Comparison of ENCODE assay signal across 9 cellular contexts in the genomic region with DNA sequence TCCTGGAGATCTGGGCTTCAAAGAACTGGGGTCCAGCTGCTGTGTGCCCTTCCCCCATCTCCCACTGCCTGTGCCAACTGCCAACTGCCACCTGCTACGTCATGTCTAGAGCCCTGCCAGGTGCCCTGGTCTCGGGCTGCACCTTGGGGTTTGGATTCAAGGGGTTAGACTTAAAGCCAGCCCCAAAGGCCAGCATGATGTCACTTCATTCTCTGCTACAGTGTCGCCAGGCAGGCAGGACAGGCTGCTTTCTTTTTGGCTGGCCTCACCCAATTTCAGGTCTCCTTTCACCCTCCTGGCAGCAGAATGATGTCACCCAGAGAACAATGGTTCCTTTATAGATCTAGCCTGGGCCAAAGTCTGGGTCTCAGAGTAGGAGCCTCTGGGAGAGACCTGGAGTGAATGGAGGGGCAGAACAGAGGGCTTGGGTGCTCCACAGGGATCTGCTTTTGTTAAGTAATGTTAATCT.
DNase-seq lines count a peak whose midpoint lies in the region; ATAC-seq and TF ChIP-seq lines count a peak whose summit lies in the region.
"Had no signal": no experiment of that assay in that cellular context is flagged by ENCODE, and none has a peak within 500 bp of the region (broad histone marks: within the 10 kb centered on the region; RNA-seq: fewer than 3 reads in every experiment).

No MANE protein-coding gene starts in this region.

- ATAC-seq in DND-41 (ENCODE audit: insufficient read depth, low read depth) = no peak

- no peak overlapping the region for H3K9ac ChIP-seq in DND-41 (ENCODE audit: low read depth, low read length)
- H3K9ac ChIP-seq in neuronal stem cell (ENCODE audit: low read depth, low read length, poor library complexity) = no peak overlapping the region

- no peaks in the 10 kb centered on the region for H3K4me1 Mint-ChIP-seq in activated naive CD4-positive, alpha-beta T cell treated with anti-CD3 and anti-CD28 coated beads for 36 hours (ENCODE audit: low read depth)
- no peaks in the 10 kb centered on the region for H3K4me1 Mint-ChIP-seq in T-helper 2 cell treated with Interferon-gamma antibody and Interleukin-4, amounts not matched to agents 5 μg/mL and 100 μg/mL, for 36 hours (ENCODE audit: low read depth)

- H3K36me3 ChIP-seq in DND-41 (ENCODE audit: insufficient read depth, low read length) (no peaks in the 10 kb centered on the region), esophagus muscularis mucosa (peaks cover 0 to 12% (median 0%) of the 10 kb centered on the region in 4 donors), neuronal stem cell (replicated peaks in 1 of 2; ENCODE audit: control insufficient read depth in 2 of 2, insufficient read depth in 2 of 2, low read length in 2 of 2) (peaks cover 0 to 2% of the 10 kb centered on the region in 2 donors), MG63 (no peaks in the 10 kb centered on the region)

- TF ChIP-seq CTCF in DND-41 (IDR thresholded peaks at IDR 0.05; ENCODE audit: borderline replicate concordance, extremely low read depth, low read length, poor library complexity, severe bottlenecking) (no peak), esophagus muscularis mucosa (IDR thresholded peaks at IDR 0.05) (no peak)

- no peak overlapping the region for H3K27ac ChIP-seq in DND-41 (ENCODE audit: low read length)
- peak overlapping the region in 3 of 4 donors; percentile 61 to 74 (median 67) for H3K27ac ChIP-seq in esophagus muscularis mucosa (replicated peaks in 1 of 4)
- peak overlapping the region; percentile 70 for H3K27ac ChIP-seq in neuronal stem cell (replicated peaks; ENCODE audit: low read length)

- WGBS in esophagus muscularis mucosa = 80% methylated on average over 1 of the region's 3 CpGs
- no CpG with 5 or more reads among the region's 3 CpGs for WGBS in neuronal stem cell (ENCODE audit: extremely low coverage in 2 of 2, insufficient read length in 2 of 2, insufficient replicate concordance in 1 of 2), 2 donors

- H3K4me1 ChIP-seq in DND-41 (ENCODE audit: insufficient read depth, low read length) (no peaks in the 10 kb centered on the region), esophagus muscularis mucosa (peaks cover 12 to 34% (median 23%) of the 10 kb centered on the region in 4 donors), neuronal stem cell (ENCODE audit: control insufficient read depth in 2 of 2, insufficient read depth in 1 of 2, low read depth in 1 of 2, low read length in 2 of 2) (peaks cover 13 to 15% of the 10 kb centered on the region in 2 donors)

- no peak overlapping the region for H3K4me3 ChIP-seq in DND-41 (ENCODE audit: low read depth in 1 of 2, low read length in 2 of 2)
- H3K4me3 ChIP-seq in esophagus muscularis mucosa = no peak overlapping the region
- no peak overlapping the region for H3K4me3 ChIP-seq in neuronal stem cell (ENCODE audit: low read length in 2 of 2)
- no peak overlapping the region for H3K4me3 ChIP-seq in MG63

- no peak overlapping the region for H2BK120ac ChIP-seq in neuronal stem cell (ENCODE audit: low read depth, low read length)

- H4K8ac ChIP-seq in neuronal stem cell (ENCODE audit: low read depth, low read length) = no peak overlapping the region

- H4K91ac ChIP-seq in neuronal stem cell (ENCODE audit: low read depth, low read length, poor library complexity) = no peak overlapping the region

- H2AK5ac ChIP-seq in neuronal stem cell (ENCODE audit: low read depth, low read length) = peak overlapping the region; percentile 31

- H3K4me2 ChIP-seq in DND-41 (ENCODE audit: insufficient read depth, low read length) (no peak overlapping the region), neuronal stem cell (ENCODE audit: insufficient read depth, low read length, poor library complexity, severe bottlenecking) (no peak overlapping the region)

- TF ChIP-seq POLR2A in esophagus muscularis mucosa (IDR thresholded peaks at IDR 0.05; ENCODE audit: low read depth) = no peak

- H3K4ac ChIP-seq in neuronal stem cell (ENCODE audit: low read length) = no peak overlapping the region

- no peaks in the 10 kb centered on the region for H3K9me3 Mint-ChIP-seq in activated naive CD4-positive, alpha-beta T cell treated with anti-CD3 and anti-CD28 coated beads for 36 hours
- no peaks in the 10 kb centered on the region for H3K9me3 Mint-ChIP-seq in T-helper 2 cell treated with Interferon-gamma antibody and Interleukin-4, amounts not matched to agents 5 μg/mL and 100 μg/mL, for 36 hours
- H3K9me3 Mint-ChIP-seq: natural killer cell treated with Interleukin-12 subunit alpha and Interleukin-12 subunit beta and Interleukin-15 and Interleukin-18, amount 100 ng/mL, for 72 hours had no signal

- peaks cover 3% of the 10 kb centered on the region for H3K36me3 Mint-ChIP-seq in activated naive CD4-positive, alpha-beta T cell treated with anti-CD3 and anti-CD28 coated beads for 36 hours (ENCODE audit: low read depth)
- H3K36me3 Mint-ChIP-seq in T-helper 2 cell treated with Interferon-gamma antibody and Interleukin-4, amounts not matched to agents 5 μg/mL and 100 μg/mL, for 36 hours (ENCODE audit: low read depth) = peaks cover 7% of the 10 kb centered on the region
- H3K36me3 Mint-ChIP-seq: natural killer cell treated with Interleukin-12 subunit alpha and Interleukin-12 subunit beta and Interleukin-15 and Interleukin-18, amount 100 ng/mL, for 72 hours had no signal

- H3K79me2 ChIP-seq in DND-41 (ENCODE audit: insufficient read depth, low read length) = no peaks in the 10 kb centered on the region

- H2AFZ ChIP-seq in DND-41 (ENCODE audit: low read depth, low read length) (no peak overlapping the region), neuronal stem cell (ENCODE audit: low read length) (no peak overlapping the region)

- peak overlapping the region; percentile 89 for H3K18ac ChIP-seq in neuronal stem cell (ENCODE audit: low read length)

- H3K9me3 ChIP-seq in DND-41 (ENCODE audit: insufficient read depth, low read length, severe bottlenecking) = no peaks in the 10 kb centered on the region
- no peaks in the 10 kb centered on the region for H3K9me3 ChIP-seq in esophagus muscularis mucosa
- peaks cover 8 to 9% of the 10 kb centered on the region in 2 donors for H3K9me3 ChIP-seq in neuronal stem cell (replicated peaks in 1 of 2; ENCODE audit: control insufficient read depth in 2 of 2, insufficient read depth in 1 of 2, low read depth in 1 of 2, low read length in 2 of 2)
- no peaks in the 10 kb centered on the region for H3K9me3 ChIP-seq in MG63

- no peak overlapping the region for H3K14ac ChIP-seq in neuronal stem cell (ENCODE audit: low read length)

- no peak overlapping the region for H2BK15ac ChIP-seq in neuronal stem cell (ENCODE audit: low read length)

- H3K27me3 Mint-ChIP-seq in activated naive CD4-positive, alpha-beta T cell treated with anti-CD3 and anti-CD28 coated beads for 36 hours (ENCODE audit: low read depth) = no peaks in the 10 kb centered on the region
- no peaks in the 10 kb centered on the region for H3K27me3 Mint-ChIP-seq in T-helper 2 cell treated with Interferon-gamma antibody and Interleukin-4, amounts not matched to agents 5 μg/mL and 100 μg/mL, for 36 hours (ENCODE audit: low read depth)

- peaks cover 5% of the 10 kb centered on the region for H3K79me1 ChIP-seq in neuronal stem cell (ENCODE audit: low read depth, low read length)

- peak overlapping the region; percentile 78 for H2BK5ac ChIP-seq in neuronal stem cell (ENCODE audit: low read length)

- intact Hi-C loops in esophagus muscularis mucosa (cut with DNase I) = no loop called here
- intact Hi-C loops in activated naive CD4-positive, alpha-beta T cell treated with anti-CD3 and anti-CD28 coated beads for 36 hours (cut with micrococcal nuclease) = no loop called here

- CTCF ChIA-PET in activated naive CD4-positive, alpha-beta T cell treated with anti-CD3 and anti-CD28 coated beads for 36 hours (lab: Charles Lee) = no interaction called here

- no peak overlapping the region for H3K27ac Mint-ChIP-seq in activated naive CD4-positive, alpha-beta T cell treated with anti-CD3 and anti-CD28 coated beads for 36 hours
- H3K27ac Mint-ChIP-seq in T-helper 2 cell treated with Interferon-gamma antibody and Interleukin-4, amounts not matched to agents 5 μg/mL and 100 μg/mL, for 36 hours = no peak overlapping the region
- H3K27ac Mint-ChIP-seq: natural killer cell treated with Interleukin-12 subunit alpha and Interleukin-12 subunit beta and Interleukin-15 and Interleukin-18, amount 100 ng/mL, for 72 hours had no signal

- no peak overlapping the region for H3K4me3 Mint-ChIP-seq in activated naive CD4-positive, alpha-beta T cell treated with anti-CD3 and anti-CD28 coated beads for 36 hours
- H3K4me3 Mint-ChIP-seq in T-helper 2 cell treated with Interferon-gamma antibody and Interleukin-4, amounts not matched to agents 5 μg/mL and 100 μg/mL, for 36 hours = no peak overlapping the region
- H3K4me3 Mint-ChIP-seq: natural killer cell treated with Interleukin-12 subunit alpha and Interleukin-12 subunit beta and Interleukin-15 and Interleukin-18, amount 100 ng/mL, for 72 hours had no signal

- H3K23ac ChIP-seq in neuronal stem cell (ENCODE audit: low read depth, low read length, poor library complexity) = no peak overlapping the region

- peak; percentile 10 for DNase-seq in DND-41
- DNase-seq in NCI-H526 (lab: John Stamatoyannopoulos, UW) = peak; percentile 60 to 80
- no peak for DNase-seq in esophagus muscularis mucosa (ENCODE audit: extremely low spot score)
- peak; percentile 35 for DNase-seq in neuronal stem cell (ENCODE audit: low spot score)
- no peak for DNase-seq in activated naive CD4-positive, alpha-beta T cell treated with anti-CD3 and anti-CD28 coated beads for 36 hours
- no peak for DNase-seq in MG63
- no peak for DNase-seq in T-helper 2 cell treated with Interferon-gamma antibody and Interleukin-4, amounts not matched to agents 5 μg/mL and 100 μg/mL, for 36 hours (ENCODE audit: low spot score)
- DNase-seq in activated T-cell treated with anti-CD3 and anti-CD28 coated beads for 4 hours = no peak

- H4K20me1 ChIP-seq in DND-41 (ENCODE audit: insufficient read depth, low read length) = no peaks in the 10 kb centered on the region

- H3K27me3 ChIP-seq in DND-41 (ENCODE audit: insufficient read depth, low read length, poor library complexity) = no peaks in the 10 kb centered on the region
- no peaks in the 10 kb centered on the region for H3K27me3 ChIP-seq in esophagus muscularis mucosa
- no peaks in the 10 kb centered on the region for H3K27me3 ChIP-seq in neuronal stem cell (ENCODE audit: control insufficient read depth in 3 of 3, insufficient read depth in 3 of 3, low read depth in 1 of 3, low read length in 3 of 3)
- no peaks in the 10 kb centered on the region for H3K27me3 ChIP-seq in MG63

- TF ChIP-seq EP300 in esophagus muscularis mucosa (IDR thresholded peaks at IDR 0.05) = no peak

- no peak overlapping the region for H2BK12ac ChIP-seq in neuronal stem cell (ENCODE audit: low read length)

Comparison
In these comparisons a context has a peak if more than half of its experiments do, and no peak if none do; other contexts are left out.
1. DNase-seq: peak in DND-41 (single experiment), NCI-H526 (2 of 2) and neuronal stem cell (single experiment); none in esophagus muscularis mucosa (single experiment), activated naive CD4-positive, alpha-beta T cell treated with anti-CD3 and anti-CD28 coated beads for 36 hours (single experiment), MG63 (single experiment), T-helper 2 cell treated with Interferon-gamma antibody and Interleukin-4, amounts not matched to agents 5 μg/mL and 100 μg/mL, for 36 hours (single experiment) and activated T-cell treated with anti-CD3 and anti-CD28 coated beads for 4 hours (single experiment).